ENCODE assay signal across 8 cellular contexts in the genomic region with DNA sequence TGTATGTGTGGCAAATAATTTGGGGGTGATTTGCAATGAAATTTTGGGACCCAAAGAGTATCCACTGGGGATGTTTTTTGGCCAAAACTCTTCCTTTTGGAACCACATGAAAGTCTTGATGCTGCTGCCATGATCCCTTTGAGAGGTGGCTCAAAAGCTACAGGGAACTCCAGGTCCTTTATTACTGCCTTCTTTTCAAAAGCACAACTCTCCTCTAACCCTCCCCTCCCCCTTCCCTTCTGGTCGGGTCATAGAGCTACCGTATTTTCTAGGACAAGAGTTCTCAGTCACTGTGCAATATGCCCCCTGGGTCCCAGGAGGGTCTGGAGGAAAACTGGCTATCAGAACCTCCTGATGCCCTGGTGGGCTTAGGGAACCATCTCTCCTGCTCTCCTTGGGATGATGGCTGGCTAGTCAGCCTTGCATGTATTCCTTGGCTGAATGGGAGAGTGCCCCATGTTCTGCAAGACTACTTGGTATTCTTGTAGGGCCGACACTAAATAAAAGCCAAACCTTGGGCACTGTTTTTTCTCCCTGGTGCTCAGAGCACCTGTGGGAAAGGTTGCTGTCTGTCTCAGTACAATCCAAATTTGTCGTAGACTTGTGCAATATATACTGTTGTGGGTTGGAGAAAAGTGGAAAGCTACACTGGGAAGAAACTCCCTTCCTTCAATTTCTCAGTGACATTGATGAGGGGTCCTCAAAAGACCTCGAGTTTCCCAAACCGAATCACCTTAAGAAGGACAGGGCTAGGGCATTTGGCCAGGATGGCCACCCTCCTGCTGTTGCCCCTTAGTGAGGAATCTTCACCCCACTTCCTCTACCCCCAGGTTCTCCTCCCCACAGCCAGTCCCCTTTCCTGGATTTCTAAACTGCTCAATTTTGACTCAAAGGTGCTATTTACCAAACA. TPM values are rescaled to one million over a fixed set of nuclear protein-coding genes. Genes with fewer than 3 reads are reported as not detected.
DNase-seq lines count a peak whose midpoint lies in the region; ATAC-seq and TF ChIP-seq lines count a peak whose summit lies in the region.

No MANE protein-coding gene starts in this region.

- no peak overlapping the region for H3K9ac ChIP-seq in neural progenitor cell

- H3K27ac ChIP-seq in CD8-positive, alpha-beta T cell (ENCODE audit: low read depth, low read length) = peak overlapping the region; percentile 94
- H3K27ac ChIP-seq in ectodermal cell (ENCODE audit: insufficient read depth, low read depth, low read length, poor library complexity, severe bottlenecking) (no peak overlapping the region), neural progenitor cell (no peak overlapping the region), foreskin keratinocyte (no peak overlapping the region)

- peaks cover 31% of the 10 kb centered on the region for H3K79me2 ChIP-seq in neural progenitor cell (ENCODE audit: low read depth)

- H3K4me1 Mint-ChIP-seq in CD8-positive, alpha-beta T cell (ENCODE audit: low read depth) = peaks cover 65% of the 10 kb centered on the region
- H3K4me1 Mint-ChIP-seq in neural progenitor cell = peaks cover 47% of the 10 kb centered on the region

- no peaks in the 10 kb centered on the region for H3K27me3 ChIP-seq in CD8-positive, alpha-beta T cell (ENCODE audit: insufficient read depth, low read length)
- H3K27me3 ChIP-seq in ectodermal cell (ENCODE audit: control insufficient read depth, insufficient read depth, low read length, poor library complexity, severe bottlenecking) (peaks cover 67% of the 10 kb centered on the region), neural progenitor cell (peaks cover 91% of the 10 kb centered on the region), foreskin keratinocyte (no peaks in the 10 kb centered on the region)

- peaks cover 59% of the 10 kb centered on the region for H3K36me3 Mint-ChIP-seq in CD8-positive, alpha-beta T cell
- peaks cover 6% of the 10 kb centered on the region for H3K36me3 Mint-ChIP-seq in neural progenitor cell

- H3K27ac Mint-ChIP-seq in CD8-positive, alpha-beta T cell = peak overlapping the region; percentile 97
- peak overlapping the region; percentile 59 for H3K27ac Mint-ChIP-seq in neural progenitor cell

- intact Hi-C loops in CD8-positive, alpha-beta T cell (cut with DNase I, micrococcal nuclease) = loop anchor here in 1 of 2 experiments (5.0 kb wide), 1 partner anchor 351 kb away; a partner anchor contains a TSS

- ATAC-seq in CD8-positive, alpha-beta T cell = no peak
- ATAC-seq in foreskin keratinocyte = no peak

- POLR2A ChIA-PET in CD8-positive, alpha-beta T cell (lab: Charles Lee) = interaction anchor here (0.8 to 9.3 kb wide), 13 partner anchors 9 to 38 kb away, joined by 3 to 512 read pairs (median 17); no protein-coding TSS in a partner anchor

- H3K4me3 Mint-ChIP-seq in CD8-positive, alpha-beta T cell = peak overlapping the region; percentile 94
- peak overlapping the region; percentile 83 for H3K4me3 Mint-ChIP-seq in neural progenitor cell

- H3K4me2 ChIP-seq in neural progenitor cell = peak overlapping the region; percentile 99

- peaks cover 31% of the 10 kb centered on the region for H3F3A ChIP-seq in neural progenitor cell (ENCODE audit: low read depth)

- no peaks in the 10 kb centered on the region for H3K27me3 Mint-ChIP-seq in CD8-positive, alpha-beta T cell (ENCODE audit: low read depth)
- peaks cover 20% of the 10 kb centered on the region for H3K27me3 Mint-ChIP-seq in neural progenitor cell (ENCODE audit: insufficient read depth, low read depth)

- no peaks in the 10 kb centered on the region for H3K9me3 ChIP-seq in CD8-positive, alpha-beta T cell (ENCODE audit: low read length)
- H3K9me3 ChIP-seq in ectodermal cell (ENCODE audit: control insufficient read depth, low read length) = no peaks in the 10 kb centered on the region
- H3K9me3 ChIP-seq in neural progenitor cell (ENCODE audit: low read depth) = no peaks in the 10 kb centered on the region

- CTCF ChIA-PET in CD8-positive, alpha-beta T cell (lab: Charles Lee) = interaction anchor here (0.8 to 11.2 kb wide), 10 partner anchors 9 to 182 kb away, joined by 3 to 320 read pairs (median 25); no protein-coding TSS in a partner anchor

- DNase-seq in CD8-positive, alpha-beta T cell = peak in 1 of 7 experiments; percentile 9
- peak; percentile 26 for DNase-seq in NCI-H82 treated with DMSO at 0.1 percent for 48 hours (lab: John Stamatoyannopoulos, UW; ENCODE audit: unreplicated experiment)
- peak; percentile 40 for DNase-seq in neural progenitor cell (ENCODE audit: low spot score)
- no peak for DNase-seq in foreskin keratinocyte
- no peak for DNase-seq in DMS 273 (lab: John Stamatoyannopoulos, UW; ENCODE audit: unreplicated experiment)
- DNase-seq in NCI-H2171 treated with DMSO at 0.1 percent for 48 hours (lab: John Stamatoyannopoulos, UW) = no peak
- no peak for DNase-seq in SK-N-DZ (ENCODE audit: low spot score)

- no peaks in the 10 kb centered on the region for H3K9me3 Mint-ChIP-seq in CD8-positive, alpha-beta T cell
- no peaks in the 10 kb centered on the region for H3K9me3 Mint-ChIP-seq in neural progenitor cell

- WGBS in ectodermal cell, 2 experiments = 44 to 48% methylated on average over 6 of the region's 6 CpGs

- H3K4me3 ChIP-seq in CD8-positive, alpha-beta T cell (ENCODE audit: low read depth, low read length) = peak overlapping the region; percentile 98
- H3K4me3 ChIP-seq in ectodermal cell (ENCODE audit: insufficient read depth, low read depth, low read length) = peak overlapping the region; percentile 80
- H3K4me3 ChIP-seq in neural progenitor cell = peak overlapping the region; percentile 87

- no peak for TF ChIP-seq CTCF in CD8-positive, alpha-beta T cell (IDR thresholded peaks at IDR 0.05)
- TF ChIP-seq CTCF in neural progenitor cell (IDR thresholded peaks at IDR 0.05) (no peak), foreskin keratinocyte (conservative IDR thresholded peaks at IDR 0.05) (no peak)

- H4K20me1 ChIP-seq in neural progenitor cell (ENCODE audit: low read depth) = peaks cover 52% of the 10 kb centered on the region

- H2AFZ ChIP-seq in neural progenitor cell (replicated peaks) = no peak overlapping the region

- H3K36me3 ChIP-seq in CD8-positive, alpha-beta T cell (ENCODE audit: insufficient read depth, low read length) = peaks cover 31% of the 10 kb centered on the region
- H3K36me3 ChIP-seq in ectodermal cell (ENCODE audit: control insufficient read depth, insufficient read depth, low read length) = peaks cover 5% of the 10 kb centered on the region
- H3K36me3 ChIP-seq in neural progenitor cell = no peaks in the 10 kb centered on the region

- H3K4me1 ChIP-seq in CD8-positive, alpha-beta T cell (ENCODE audit: insufficient read depth, low read length) = peaks cover 66% of the 10 kb centered on the region
- H3K4me1 ChIP-seq in ectodermal cell (ENCODE audit: control insufficient read depth, insufficient read depth, low read length) = peaks cover 34% of the 10 kb centered on the region
- peaks cover 38% of the 10 kb centered on the region for H3K4me1 ChIP-seq in neural progenitor cell
- H3K4me1 ChIP-seq in foreskin keratinocyte = peaks cover 13% of the 10 kb centered on the region

RNA-seq across cellular contexts. Expression of a gene that starts 3.1 kb away (rescaled TPM):
- 100 to 1,000 TPM; 751 to 765 TPM for total RNA-seq in CD8-positive, alpha-beta T cell
- polyA plus RNA-seq in ectodermal cell (2013, experiment 1 of 4) = 59.5 TPM
- polyA plus RNA-seq in ectodermal cell (2013, experiment 2 of 4) = 47.6 TPM
- polyA plus RNA-seq in ectodermal cell (2013, experiment 3 of 4) = 41.7 TPM
- polyA plus RNA-seq in ectodermal cell (2013, experiment 4 of 4) = 45.2 TPM
- total RNA-seq in neural progenitor cell (ENCODE audit: low replicate concordance) = 26.5 and 47.6 TPM in 2 replicates
- 25.5 and 26.5 TPM in 2 replicates for total RNA-seq in foreskin keratinocyte
- 15.0 and 19.0 TPM in 2 replicates for polyA plus RNA-seq in foreskin keratinocyte
- 3.5 and 7.4 TPM in 2 replicates for polyA plus RNA-seq in SK-N-DZ (2014; cell fraction: cytosol; rRNA removed)
- 5.1 and 5.3 TPM in 2 replicates for polyA plus RNA-seq in SK-N-DZ (2014; cell fraction: nucleus; rRNA removed)

RNA-seq across cellular contexts. Expression of a gene that starts 42.5 kb away (rescaled TPM):
- not detected for total RNA-seq in CD8-positive, alpha-beta T cell
- 0.89 TPM for polyA plus RNA-seq in ectodermal cell (2013, experiment 1 of 4)
- 0.80 TPM for polyA plus RNA-seq in ectodermal cell (2013, experiment 2 of 4)
- polyA plus RNA-seq in ectodermal cell (2013, experiment 3 of 4) = 1.3 TPM
- polyA plus RNA-seq in ectodermal cell (2013, experiment 4 of 4) = 1.3 TPM
- total RNA-seq in neural progenitor cell (ENCODE audit: low replicate concordance) (0.19 TPM in 1 of 2 replicates, not detected in the other), foreskin keratinocyte (0.28 and 0.54 TPM in 2 replicates)
- 0.35 and 0.60 TPM in 2 replicates for polyA plus RNA-seq in foreskin keratinocyte
- 0.14 and 0.19 TPM in 2 replicates for polyA plus RNA-seq in SK-N-DZ (2014; cell fraction: cytosol; rRNA removed)
- 0.14 TPM in 1 of 2 replicates, not detected in the other for polyA plus RNA-seq in SK-N-DZ (2014; cell fraction: nucleus; rRNA removed)

Comparison
In these comparisons a context has a peak if more than half of its experiments do, and no peak if none do; other contexts are left out.
1. DNase-seq: peak in NCI-H82 treated with DMSO at 0.1 percent for 48 hours (single experiment) and neural progenitor cell (single experiment); none in foreskin keratinocyte (0 of 2), DMS 273 (single experiment), NCI-H2171 treated with DMSO at 0.1 percent for 48 hours (single experiment) and SK-N-DZ (single experiment).
2. RNA of a gene that starts 3.1 kb away (total RNA-seq): 751 to 765 TPM in CD8-positive, alpha-beta T cell; 26.5 to 47.6 TPM in neural progenitor cell and 25.5 to 26.5 TPM in foreskin keratinocyte; every median in the first group is over 10 times any median in the second.
3. Peak in every context shown above with its lines, with median percentiles within 50 percentile points of each other: H3K4me3 ChIP-seq.